ENCODE assay signal across 1 cellular context in genomic region chr18:68147728-68148127, GRCh38.
TF ChIP-seq lines count a peak whose summit lies in the region.

No MANE protein-coding gene starts in this region.

TF ChIP-seq in GM23338, 12 proteins besides CTCF, POLR2A, EP300 and RAD21 (continued from another document):
- no peak for TF ChIP-seq ZNF462 (CRISPR knock-in tag; IDR thresholded peaks at IDR 0.05)
- no peak for TF ChIP-seq EZH2phosphoT487 (IDR thresholded peaks at IDR 0.05; ENCODE audit: unreplicated experiment)
- TF ChIP-seq EZH2 (IDR thresholded peaks at IDR 0.05; ENCODE audit: low read depth, unreplicated experiment): no peak
- no peak for TF ChIP-seq STAT1 (IDR thresholded peaks at IDR 0.05; ENCODE audit: unreplicated experiment)
- TF ChIP-seq CREB1 (CRISPR knock-in tag; IDR thresholded peaks at IDR 0.05; ENCODE audit: low read depth): no peak
- TF ChIP-seq ETS1 (IDR thresholded peaks at IDR 0.05): no peak
- TF ChIP-seq ZNF331 (CRISPR knock-in tag; IDR thresholded peaks at IDR 0.05; ENCODE audit: low read depth): no peak
- TF ChIP-seq JUNB (IDR thresholded peaks at IDR 0.05; ENCODE audit: unreplicated experiment): no peak
- TF ChIP-seq REST (IDR thresholded peaks at IDR 0.05; ENCODE audit: unreplicated experiment): no peak
- no peak for TF ChIP-seq NANOG (IDR thresholded peaks at IDR 0.05; ENCODE audit: borderline replicate concordance)
- no peak for TF ChIP-seq POLR2AphosphoS5 (IDR thresholded peaks at IDR 0.05; ENCODE audit: low read depth)
